In the genomic region with DNA sequence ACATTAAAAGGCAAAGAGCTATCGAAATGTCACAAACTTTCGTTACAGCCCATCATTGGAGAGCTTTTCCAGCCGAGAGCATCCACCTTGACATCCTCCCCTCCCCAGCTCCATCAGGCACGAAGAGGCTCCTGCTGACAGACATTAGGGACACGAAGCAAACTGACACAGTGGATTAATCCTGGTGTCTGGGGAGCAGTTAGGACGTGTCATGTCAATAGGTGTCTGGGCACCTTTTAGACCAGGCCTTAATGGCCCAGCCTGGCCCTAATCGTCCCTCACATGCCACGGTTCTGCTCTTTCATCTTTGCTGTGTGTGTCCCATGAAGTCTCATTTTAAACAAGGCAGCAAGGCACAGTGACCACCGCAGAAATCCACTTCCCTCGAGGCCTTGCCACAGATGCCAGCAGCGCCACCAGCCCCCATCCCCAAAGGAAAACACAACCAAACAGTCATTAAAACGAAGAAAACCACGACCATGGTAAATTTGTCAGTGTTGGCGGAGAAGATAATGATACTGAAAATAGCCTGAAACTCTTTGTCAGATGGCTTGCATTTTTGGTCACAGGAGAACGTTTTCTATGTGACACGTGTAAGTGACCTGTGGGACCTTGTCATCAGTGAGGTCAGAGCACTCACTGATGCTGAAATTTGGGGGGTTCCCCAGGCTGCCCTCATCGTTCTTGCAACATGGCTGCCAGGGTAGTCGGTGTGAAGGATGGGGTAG, we compare ENCODE assay signal across 21 cellular contexts.
"Had no signal": no experiment of that assay in that cellular context is flagged by ENCODE, and none has a peak within 500 bp of the region (broad histone marks: within the 10 kb centered on the region; RNA-seq: fewer than 3 reads in every experiment).

No MANE protein-coding gene starts in this region.

- H3K36me3 Mint-ChIP-seq: activated CD8-positive, alpha-beta memory T cell treated with anti-CD3 and anti-CD28 coated beads, Interleukin-2, amount 10 ng/mL, durations not matched to agents 7 days and 5 days; memory B cell; naive B cell had no signal

- DNase-seq: activated CD4-positive, alpha-beta memory T cell treated with anti-CD3 and anti-CD28 coated beads, Interleukin-2, amount 10 ng/mL, durations not matched to agents 7 days and 5 days; activated CD4-positive, alpha-beta T cell treated with anti-CD3 and anti-CD28 coated beads for 36 hours; activated CD8-positive, alpha-beta memory T cell treated with anti-CD3 and anti-CD28 coated beads, Interleukin-2, amount 10 ng/mL, durations not matched to agents 7 days and 5 days; activated naive CD4-positive, alpha-beta T cell treated with anti-CD3 and anti-CD28 coated beads for 36 hours; aorta; brain microvascular endothelial cell; central memory CD4-positive, alpha-beta T cell; dorsolateral prefrontal cortex; endodermal cell; gastrocnemius medialis; heart left ventricle; kidney glomerular epithelial cell; left ventricle myocardium inferior; naive B cell; right cardiac atrium; stimulated activated naive CD8-positive, alpha-beta T cell treated with anti-CD3 and anti-CD28 coated beads, Interleukin-15, amount 100 ng/mL, for 72 hours had no signal

- H3K4me1 ChIP-seq: prostate gland had no signal

- H3K36me3 ChIP-seq: brain microvascular endothelial cell, gastrocnemius medialis, heart left ventricle, left ventricle myocardium inferior, prostate gland had no signal

- H3K9me3 ChIP-seq: gastrocnemius medialis, heart left ventricle, left ventricle myocardium inferior, prostate gland had no signal

- ATAC-seq: activated CD4-positive, alpha-beta T cell treated with anti-CD3 and anti-CD28 coated beads for 36 hours; activated CD8-positive, alpha-beta memory T cell treated with anti-CD3 and anti-CD28 coated beads, Interleukin-2, amount 10 ng/mL, durations not matched to agents 7 days and 5 days; gastrocnemius medialis; heart left ventricle; right cardiac atrium; stimulated activated naive CD8-positive, alpha-beta T cell treated with anti-CD3 and anti-CD28 coated beads, Interleukin-15, amount 100 ng/mL, for 72 hours had no signal

- H3K4me3 ChIP-seq: dorsolateral prefrontal cortex, gastrocnemius medialis, heart left ventricle, left ventricle myocardium inferior, prostate gland had no signal

- H3K27ac Mint-ChIP-seq: activated CD4-positive, alpha-beta memory T cell treated with anti-CD3 and anti-CD28 coated beads, Interleukin-2, amount 10 ng/mL, durations not matched to agents 7 days and 5 days; activated CD4-positive, alpha-beta T cell treated with anti-CD3 and anti-CD28 coated beads for 36 hours; activated CD8-positive, alpha-beta memory T cell treated with anti-CD3 and anti-CD28 coated beads, Interleukin-2, amount 10 ng/mL, durations not matched to agents 7 days and 5 days; activated naive CD4-positive, alpha-beta T cell treated with anti-CD3 and anti-CD28 coated beads for 36 hours; endodermal cell; memory B cell; naive B cell; T-helper 2 cell treated with Interferon-gamma antibody and Interleukin-4, amounts not matched to agents 5 μg/mL and 100 μg/mL, for 36 hours had no signal

- H3K4me3 Mint-ChIP-seq: activated CD4-positive, alpha-beta memory T cell treated with anti-CD3 and anti-CD28 coated beads, Interleukin-2, amount 10 ng/mL, durations not matched to agents 7 days and 5 days; activated CD4-positive, alpha-beta T cell treated with anti-CD3 and anti-CD28 coated beads for 36 hours; activated CD8-positive, alpha-beta memory T cell treated with anti-CD3 and anti-CD28 coated beads, Interleukin-2, amount 10 ng/mL, durations not matched to agents 7 days and 5 days; activated naive CD4-positive, alpha-beta T cell treated with anti-CD3 and anti-CD28 coated beads for 36 hours; endodermal cell; memory B cell; neural crest cell; stimulated activated naive CD8-positive, alpha-beta T cell treated with anti-CD3 and anti-CD28 coated beads, Interleukin-15, amount 100 ng/mL, for 72 hours; T-helper 2 cell treated with Interferon-gamma antibody and Interleukin-4, amounts not matched to agents 5 μg/mL and 100 μg/mL, for 36 hours had no signal

- H3K27me3 ChIP-seq: brain microvascular endothelial cell, dorsolateral prefrontal cortex, gastrocnemius medialis had no signal

- H3K9me3 Mint-ChIP-seq: activated CD4-positive, alpha-beta memory T cell treated with anti-CD3 and anti-CD28 coated beads, Interleukin-2, amount 10 ng/mL, durations not matched to agents 7 days and 5 days; activated naive CD4-positive, alpha-beta T cell treated with anti-CD3 and anti-CD28 coated beads for 36 hours; endodermal cell; memory B cell; naive B cell; neural crest cell; stimulated activated naive CD8-positive, alpha-beta T cell treated with anti-CD3 and anti-CD28 coated beads, Interleukin-15, amount 100 ng/mL, for 72 hours; T-helper 2 cell treated with Interferon-gamma antibody and Interleukin-4, amounts not matched to agents 5 μg/mL and 100 μg/mL, for 36 hours had no signal

- H3K27ac ChIP-seq: brain microvascular endothelial cell, dorsolateral prefrontal cortex, epithelial cell of prostate, gastrocnemius medialis, heart left ventricle, left ventricle myocardium inferior, prostate gland had no signal
